In genomic region chr3:182785756-182786155, GRCh38 we compare ENCODE assay signal across 8 cellular contexts.
"Had no signal": no experiment of that assay in that cellular context is flagged by ENCODE, and none has a peak within 500 bp of the region (broad histone marks: within the 10 kb centered on the region; RNA-seq: fewer than 3 reads in every experiment).

No MANE protein-coding gene starts in this region.

- FAIRE-seq: H54, HTR-8/SVneo, K562 had no signal

- H3K27ac ChIP-seq: GM23248 had no signal

- H2AFZ ChIP-seq: GM23248 had no signal

- DNase-seq: GM23248, GOT3, H9, HCEC 1CT, IMR-90 had no signal

- H3K9ac ChIP-seq: GM23248 had no signal

- H3K4me3 ChIP-seq: GM23248, K562 had no signal
